Comparison of ENCODE assay signal across 15 cellular contexts in the genomic region with DNA sequence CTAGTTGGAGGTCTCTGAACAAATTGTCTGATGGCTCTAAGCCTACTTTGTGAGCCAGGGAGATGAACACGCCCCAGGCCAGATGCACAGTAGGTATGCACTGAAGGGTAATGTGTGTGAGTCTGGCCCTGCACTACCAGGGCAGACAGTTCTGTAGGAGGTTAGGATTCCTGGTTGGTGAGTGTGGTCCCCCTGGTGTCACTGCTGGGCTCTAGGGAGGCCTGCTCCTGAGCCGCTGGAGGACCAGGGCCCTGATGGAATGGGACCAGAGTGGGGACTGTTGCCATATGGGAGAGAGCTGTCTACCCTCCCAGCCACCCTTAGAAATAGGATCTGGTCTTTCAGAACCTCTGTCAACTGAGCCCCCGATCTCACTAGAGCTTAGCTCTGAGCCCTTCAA. TPM values are rescaled to one million over a fixed set of nuclear protein-coding genes. Genes with fewer than 3 reads are reported as not detected.
DNase-seq lines count a peak whose midpoint lies in the region; ATAC-seq and TF ChIP-seq lines count a peak whose summit lies in the region.
"Had no signal": no experiment of that assay in that cellular context is flagged by ENCODE, and none has a peak within 500 bp of the region (broad histone marks: within the 10 kb centered on the region; RNA-seq: fewer than 3 reads in every experiment).

No MANE protein-coding gene starts in this region.

- no peak for TF ChIP-seq CTCF in RWPE2 (IDR thresholded peaks at IDR 0.05; ENCODE audit: poor library complexity, severe bottlenecking)
- no peak for TF ChIP-seq CTCF in endodermal cell (conservative IDR thresholded peaks at IDR 0.05)
- TF ChIP-seq CTCF in spleen (IDR thresholded peaks at IDR 0.05 in 8 of 11, conservative IDR thresholded peaks at IDR 0.05 in 3 of 11) = no peak

- no peak overlapping the region for H4K91ac ChIP-seq in neuronal stem cell (ENCODE audit: low read depth, low read length, poor library complexity)

- H2BK12ac ChIP-seq in neuronal stem cell (ENCODE audit: low read length) = no peak overlapping the region

- H3K4me3 ChIP-seq in RWPE2 (ENCODE audit: severe bottlenecking) = no peak overlapping the region
- no peak overlapping the region for H3K4me3 ChIP-seq in endodermal cell (ENCODE audit: low read length)
- H3K4me3 ChIP-seq in neuronal stem cell (ENCODE audit: low read length in 2 of 2) = no peak overlapping the region
- no peak overlapping the region for H3K4me3 ChIP-seq in spleen
- H3K4me3 ChIP-seq: BLaER1 had no signal

- no peak overlapping the region for H3K4me2 ChIP-seq in neuronal stem cell (ENCODE audit: insufficient read depth, low read length, poor library complexity, severe bottlenecking)
- H3K4me2 ChIP-seq: BLaER1 had no signal

- H3K9me3 Mint-ChIP-seq in endodermal cell = no peaks in the 10 kb centered on the region
- H3K9me3 Mint-ChIP-seq: CD14-positive monocyte; CD4-positive, alpha-beta memory T cell; H9 had no signal

- H2AFZ ChIP-seq in neuronal stem cell (ENCODE audit: low read length) = no peak overlapping the region

- H2BK15ac ChIP-seq in neuronal stem cell (ENCODE audit: low read length) = no peak overlapping the region

- H3K27ac Mint-ChIP-seq in endodermal cell = no peak overlapping the region
- H3K27ac Mint-ChIP-seq: CD14-positive monocyte; CD4-positive, alpha-beta memory T cell had no signal

- H3K4me1 ChIP-seq in RWPE2 (ENCODE audit: insufficient read depth, poor library complexity, severe bottlenecking) (no peaks in the 10 kb centered on the region), endodermal cell (ENCODE audit: control insufficient read depth, insufficient read depth, low read length) (no peaks in the 10 kb centered on the region), neuronal stem cell (ENCODE audit: control insufficient read depth in 2 of 2, insufficient read depth in 1 of 2, low read depth in 1 of 2, low read length in 2 of 2) (peaks cover 0 to 4% of the 10 kb centered on the region in 2 donors), spleen (peaks cover 0 to 6% (median 3%) of the 10 kb centered on the region in 6 donors)

- no peaks in the 10 kb centered on the region for H3K79me1 ChIP-seq in neuronal stem cell (ENCODE audit: low read depth, low read length)

- no peak overlapping the region for H2BK120ac ChIP-seq in neuronal stem cell (ENCODE audit: low read depth, low read length)

- no peak overlapping the region for H2AK5ac ChIP-seq in neuronal stem cell (ENCODE audit: low read depth, low read length)

- intact Hi-C loops in spleen (cut with DNase I; ENCODE audit: low total_unique reads) = no loop called here

- H3K36me3 ChIP-seq in RWPE2 (ENCODE audit: low read depth) (no peaks in the 10 kb centered on the region), endodermal cell (ENCODE audit: control insufficient read depth, insufficient read depth, low read length) (no peaks in the 10 kb centered on the region), neuronal stem cell (replicated peaks in 1 of 2; ENCODE audit: control insufficient read depth in 2 of 2, insufficient read depth in 2 of 2, low read length in 2 of 2) (no peaks in the 10 kb centered on the region), spleen (no peaks in the 10 kb centered on the region)
- H3K36me3 ChIP-seq: BLaER1 had no signal

- TF ChIP-seq POLR2A in spleen (IDR thresholded peaks at IDR 0.05) = no peak

- peak overlapping the region; percentile 11 for H3K23ac ChIP-seq in neuronal stem cell (ENCODE audit: low read depth, low read length, poor library complexity)

- H3K27me3 Mint-ChIP-seq in endodermal cell (ENCODE audit: insufficient read depth) = no peaks in the 10 kb centered on the region

- no peak overlapping the region for H3K14ac ChIP-seq in neuronal stem cell (ENCODE audit: low read length)

- no peak overlapping the region for H4K8ac ChIP-seq in neuronal stem cell (ENCODE audit: low read depth, low read length)

- 89 to 100% methylated on average over 1 to 3 of the region's 3 CpGs for WGBS in endodermal cell (ENCODE audit: insufficient coverage in 1 of 2, insufficient read length in 1 of 2), 2 experiments
- WGBS in neuronal stem cell (ENCODE audit: extremely low coverage in 2 of 2, insufficient read length in 2 of 2, insufficient replicate concordance in 1 of 2), 2 donors = no CpG with 5 or more reads among the region's 3 CpGs
- 63 to 100% (median 94%) methylated on average over 3 of the region's 3 CpGs for WGBS in spleen, 5 donors

- no peak overlapping the region for H3K27ac ChIP-seq in RWPE2 (ENCODE audit: poor library complexity, severe bottlenecking)
- no peak overlapping the region for H3K27ac ChIP-seq in endodermal cell (ENCODE audit: low read depth, low read length)
- H3K27ac ChIP-seq in neuronal stem cell (replicated peaks; ENCODE audit: low read length) = no peak overlapping the region
- no peak overlapping the region for H3K27ac ChIP-seq in spleen
- H3K27ac ChIP-seq: BLaER1 had no signal

- H3K27me3 ChIP-seq in RWPE2 (ENCODE audit: insufficient read depth, poor library complexity, severe bottlenecking) (no peaks in the 10 kb centered on the region), endodermal cell (ENCODE audit: control insufficient read depth, insufficient read depth, low read length, poor library complexity, severe bottlenecking) (no peaks in the 10 kb centered on the region), neuronal stem cell (ENCODE audit: control insufficient read depth in 3 of 3, insufficient read depth in 3 of 3, low read depth in 1 of 3, low read length in 3 of 3) (peaks cover 0 to 13% (median 0%) of the 10 kb centered on the region in 3 experiments), spleen (replicated peaks in 1 of 7) (no peaks in the 10 kb centered on the region)
- H3K27me3 ChIP-seq: BLaER1 had no signal

- H3K9ac ChIP-seq in endodermal cell (ENCODE audit: extremely low read depth, low read length, poor library complexity, severe bottlenecking) = no peak overlapping the region
- no peak overlapping the region for H3K9ac ChIP-seq in neuronal stem cell (ENCODE audit: low read depth, low read length, poor library complexity)
- H3K9ac ChIP-seq: BLaER1 had no signal

- H3K4me3 Mint-ChIP-seq in endodermal cell = no peak overlapping the region
- H3K4me3 Mint-ChIP-seq: CD14-positive monocyte; CD4-positive, alpha-beta memory T cell; H9 had no signal

- ATAC-seq in RWPE2 (ENCODE audit: low read depth) = no peak
- ATAC-seq in HG02938 (IDR thresholded peaks at IDR 0.05; ENCODE audit: unreplicated experiment) = no peak
- ATAC-seq in HG03039 (IDR thresholded peaks at IDR 0.05; ENCODE audit: unreplicated experiment) = no peak

- peak; percentile 10 for DNase-seq in RWPE2 (ENCODE audit: low spot score)
- DNase-seq in endodermal cell = peak; percentile 26
- DNase-seq in neuronal stem cell (ENCODE audit: low spot score) = no peak
- DNase-seq in spleen = peak; percentile 38
- no peak for DNase-seq in foreskin melanocyte
- DNase-seq: 8988T; CD4-positive, alpha-beta memory T cell; DMS153; DMS79; GDM1; H9 had no signal

- no peaks in the 10 kb centered on the region for H3K36me3 Mint-ChIP-seq in endodermal cell (ENCODE audit: low read depth)
- H3K36me3 Mint-ChIP-seq: CD14-positive monocyte; CD4-positive, alpha-beta memory T cell had no signal

- no peak overlapping the region for H3K4ac ChIP-seq in neuronal stem cell (ENCODE audit: low read length)

- H3K18ac ChIP-seq in neuronal stem cell (ENCODE audit: low read length) = no peak overlapping the region

- no peak overlapping the region for H2BK5ac ChIP-seq in neuronal stem cell (ENCODE audit: low read length)

- H3K4me1 Mint-ChIP-seq in endodermal cell = no peaks in the 10 kb centered on the region

- H3K9me3 ChIP-seq in RWPE2 (ENCODE audit: severe bottlenecking) = no peaks in the 10 kb centered on the region
- no peaks in the 10 kb centered on the region for H3K9me3 ChIP-seq in endodermal cell (ENCODE audit: control insufficient read depth, low read length)
- no peaks in the 10 kb centered on the region for H3K9me3 ChIP-seq in neuronal stem cell (replicated peaks in 1 of 2; ENCODE audit: control insufficient read depth in 2 of 2, insufficient read depth in 1 of 2, low read depth in 1 of 2, low read length in 2 of 2)
- H3K9me3 ChIP-seq in spleen = no peaks in the 10 kb centered on the region
- H3K9me3 ChIP-seq: BLaER1 had no signal

RNA-seq across cellular contexts. Expression of a gene that starts 42.0 kb away (rescaled TPM):
- total RNA-seq in endodermal cell = 1 to 10 TPM; 2.1 to 4.2 TPM
- polyA plus RNA-seq in endodermal cell (2013, experiment 1 of 2) = 9.2 TPM
- 10.8 TPM for polyA plus RNA-seq in endodermal cell (2013, experiment 2 of 2)
- 1.6 TPM for polyA plus RNA-seq in neuronal stem cell (2013, experiment 1 of 2)
- 1.8 TPM for polyA plus RNA-seq in neuronal stem cell (2013, experiment 2 of 2)
- 10 to 100 TPM in 5 of 7 donors, 1 to 10 TPM in 2; 8.4 to 19.9 (median 12.8) TPM for total RNA-seq in spleen
- 1 to 10 TPM; 2.0 to 4.8 (median 3.3) TPM for polyA plus RNA-seq in spleen

Comparison
In these comparisons a context has a peak if more than half of its experiments do, and no peak if none do; other contexts are left out.
1. DNase-seq: peak in RWPE2 (single experiment), endodermal cell (single experiment) and spleen (single experiment); none in neuronal stem cell (single experiment) and foreskin melanocyte (single experiment).